Comparison of ENCODE assay signal across 8 cellular contexts in genomic region chr22:39316440-39317083, GRCh38. TPM values are rescaled to one million over a fixed set of nuclear protein-coding genes. Genes with fewer than 3 reads are reported as not detected.
DNase-seq lines count a peak whose midpoint lies in the region; ATAC-seq and TF ChIP-seq lines count a peak whose summit lies in the region.

No MANE protein-coding gene starts in this region.

- peaks cover 77% of the 10 kb centered on the region for H4K20me1 ChIP-seq in Loucy (ENCODE audit: insufficient read depth, low read length, poor library complexity, severe bottlenecking)

- H3K27ac ChIP-seq in heart right ventricle (peak overlapping the region in 9 of 10 donors; percentile 42 to 99 (median 71)), vagina (peak overlapping the region; percentile 98)

- H3K36me3 ChIP-seq in Loucy (ENCODE audit: insufficient read depth, low read length) (peaks cover 66% of the 10 kb centered on the region), adipocyte (ENCODE audit: control insufficient read depth, insufficient read depth, low read length, severe bottlenecking) (peaks cover 67% of the 10 kb centered on the region), heart right ventricle (peaks cover 20 to 72% (median 58%) of the 10 kb centered on the region in 9 donors), vagina (peaks cover 0 to 65% of the 10 kb centered on the region in 2 donors)

- peaks cover 75% of the 10 kb centered on the region for H3K79me2 ChIP-seq in Loucy (ENCODE audit: insufficient read depth, low read length)

- H3K4me3 ChIP-seq in Loucy (ENCODE audit: low read length, poor library complexity, severe bottlenecking) (peak overlapping the region; percentile 99), adipocyte (ENCODE audit: low read length) (peak overlapping the region; percentile 96), heart right ventricle (peak overlapping the region in 8 of 10 donors; percentile 1 to 83 (median 22)), vagina (peak overlapping the region; percentile 0 to 90)

- peak; percentile 10 to 41 (median 24) for ATAC-seq in heart right ventricle
- no peak for ATAC-seq in HG03565 (IDR thresholded peaks at IDR 0.05; ENCODE audit: unreplicated experiment)

- H3K4me1 ChIP-seq in Loucy (ENCODE audit: insufficient read depth, low read length, poor library complexity, severe bottlenecking) (peaks cover 46% of the 10 kb centered on the region), adipocyte (ENCODE audit: control insufficient read depth, insufficient read depth, low read length) (peaks cover 45% of the 10 kb centered on the region), heart right ventricle (peaks cover 33 to 70% (median 64%) of the 10 kb centered on the region in 9 donors), vagina (peaks cover 58% of the 10 kb centered on the region)

- peak overlapping the region; percentile 92 for H3K4me2 ChIP-seq in Loucy (ENCODE audit: low read depth, low read length, poor library complexity, severe bottlenecking)

- H3K9me3 ChIP-seq in Loucy (ENCODE audit: insufficient read depth, low read depth, low read length) (no peaks in the 10 kb centered on the region), adipocyte (ENCODE audit: control insufficient read depth, low read length) (no peaks in the 10 kb centered on the region), heart right ventricle (no peaks in the 10 kb centered on the region), vagina (no peaks in the 10 kb centered on the region)

- no peak for TF ChIP-seq POLR2A in vagina (IDR thresholded peaks at IDR 0.05)

- H3K9me2 ChIP-seq in Loucy (replicated peaks; ENCODE audit: low read depth, low read length), result no peaks in the 10 kb centered on the region

- intact Hi-C loops in heart right ventricle (cut with DNase I), result loop anchor here in 7 of 10 donors (1.0 to 10.0 kb wide), 9 partner anchors 79 to 532 kb away; partner anchors contain the start of genes ATF4 (in 5 of the 7), CBX7 (in 2 of the 7) and CBX6 (in 1 of the 7)
- intact Hi-C loops in vagina (cut with DNase I), result loop anchor here (10.0 kb wide), 2 partner anchors 82 to 452 kb away; no protein-coding TSS in a partner anchor

- H3K9ac ChIP-seq in Loucy (ENCODE audit: low read depth, low read length, poor library complexity, severe bottlenecking) (peak overlapping the region; percentile 99), adipocyte (ENCODE audit: low read length) (peak overlapping the region; percentile 99)

- peaks cover 10% of the 10 kb centered on the region for H3F3A ChIP-seq in Loucy (ENCODE audit: low read depth)

- H3K27me3 ChIP-seq in Loucy (ENCODE audit: insufficient read depth, low read length, poor library complexity, severe bottlenecking) (peaks cover 11% of the 10 kb centered on the region), adipocyte (replicated peaks; ENCODE audit: control insufficient read depth, insufficient read depth, low read length) (no peaks in the 10 kb centered on the region), heart right ventricle (no peaks in the 10 kb centered on the region), vagina (no peaks in the 10 kb centered on the region)

- DNase-seq in DMS53 (lab: John Stamatoyannopoulos, UW), result peak; percentile 92
- peak; percentile 72 for DNase-seq in T follicular helper cell (ENCODE audit: low read depth)
- DNase-seq in adipocyte (ENCODE audit: low read depth), result peak; percentile 93
- peak; percentile 62 to 81 for DNase-seq in heart right ventricle
- DNase-seq in pulmonary artery endothelial cell (ENCODE audit: low read depth, low spot score), result peak; percentile 84
- peak in 1 of 2 donors; percentile 92 for DNase-seq in vagina (ENCODE audit: extremely low spot score in 2 of 2)

- TF ChIP-seq CTCF in Loucy (conservative IDR thresholded peaks at IDR 0.05; ENCODE audit: low read length) (peak; percentile 91), heart right ventricle (IDR thresholded peaks at IDR 0.05) (peak; percentile 68 to 93 (median 90)), vagina (IDR thresholded peaks at IDR 0.05) (peak; percentile 73 to 91 (median 88))

- WGBS in heart right ventricle, 2 donors, result 44 to 48% methylated on average over 17 of the region's 17 CpGs

- no peak overlapping the region for H2AFZ ChIP-seq in Loucy (ENCODE audit: low read length)

RNA-seq across cellular contexts. Expression of gene RPL3, which starts 2.9 kb away (rescaled TPM):
- 100 to 1,000 TPM; 215 to 604 (median 286) TPM for total RNA-seq in heart right ventricle
- 1,000 to 10,000 TPM in 1 of 2 donors, 100 to 1,000 TPM in 1; 472 to 1,621 TPM for polyA plus RNA-seq in heart right ventricle
- total RNA-seq in pulmonary artery endothelial cell, result 3,448 and 4,770 TPM in 2 replicates
- total RNA-seq in vagina, result 2,613 TPM

RNA-seq across cellular contexts. Expression of gene SYNGR1, which starts 33.2 kb away (rescaled TPM):
- 10 to 100 TPM; 30.3 to 67.9 (median 41.6) TPM for total RNA-seq in heart right ventricle
- polyA plus RNA-seq in heart right ventricle, result 10 to 100 TPM; 29.8 to 85.8 TPM
- total RNA-seq in pulmonary artery endothelial cell, result 2.3 and 3.9 TPM in 2 replicates
- 42.2 TPM for total RNA-seq in vagina

Comparison
In these comparisons a context has a peak if more than half of its experiments do, and no peak if none do; other contexts are left out.
1. H3K4me3 ChIP-seq: peak in every context shown above with its lines; median percentile 99 in Loucy; 96 in adipocyte; 45 in vagina; 22 in heart right ventricle.